In the genomic region with DNA sequence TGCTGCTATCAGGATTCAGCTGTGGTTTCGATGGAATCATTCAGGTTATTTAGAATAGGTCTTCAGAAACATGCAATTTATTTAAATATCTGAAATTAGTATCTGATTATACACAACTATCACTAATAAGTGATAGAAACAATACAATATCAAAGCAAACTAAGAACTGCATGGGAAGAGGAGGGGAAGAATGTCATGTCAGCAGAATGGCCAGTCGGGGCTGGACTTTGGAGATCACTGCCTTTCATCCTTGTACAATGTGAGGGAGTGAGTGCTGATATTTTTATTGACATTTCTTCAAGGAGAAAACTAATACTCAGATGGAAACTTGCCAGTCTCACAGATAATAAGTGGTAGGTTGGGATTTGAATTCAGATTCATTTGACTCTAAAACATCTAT, we compare ENCODE assay signal across 9 cellular contexts.
"Had no signal": no experiment of that assay in that cellular context is flagged by ENCODE, and none has a peak within 500 bp of the region (broad histone marks: within the 10 kb centered on the region; RNA-seq: fewer than 3 reads in every experiment).

No MANE protein-coding gene starts in this region.

- H3K4me3 ChIP-seq: GM23248 had no signal

- H3K4me2 ChIP-seq: KMS-11 had no signal

- H2AFZ ChIP-seq: GM23248 had no signal

- H3K27ac ChIP-seq: GM23248, KMS-11 had no signal

- DNase-seq: GM23248, GOT3, H9, HCEC 1CT, Karpas-422, KBM-7 had no signal

- H3K9ac ChIP-seq: GM23248, KMS-11 had no signal

- FAIRE-seq: H54, HTR-8/SVneo had no signal
